28 cellular contexts compared by ENCODE assay signal in the genomic region with DNA sequence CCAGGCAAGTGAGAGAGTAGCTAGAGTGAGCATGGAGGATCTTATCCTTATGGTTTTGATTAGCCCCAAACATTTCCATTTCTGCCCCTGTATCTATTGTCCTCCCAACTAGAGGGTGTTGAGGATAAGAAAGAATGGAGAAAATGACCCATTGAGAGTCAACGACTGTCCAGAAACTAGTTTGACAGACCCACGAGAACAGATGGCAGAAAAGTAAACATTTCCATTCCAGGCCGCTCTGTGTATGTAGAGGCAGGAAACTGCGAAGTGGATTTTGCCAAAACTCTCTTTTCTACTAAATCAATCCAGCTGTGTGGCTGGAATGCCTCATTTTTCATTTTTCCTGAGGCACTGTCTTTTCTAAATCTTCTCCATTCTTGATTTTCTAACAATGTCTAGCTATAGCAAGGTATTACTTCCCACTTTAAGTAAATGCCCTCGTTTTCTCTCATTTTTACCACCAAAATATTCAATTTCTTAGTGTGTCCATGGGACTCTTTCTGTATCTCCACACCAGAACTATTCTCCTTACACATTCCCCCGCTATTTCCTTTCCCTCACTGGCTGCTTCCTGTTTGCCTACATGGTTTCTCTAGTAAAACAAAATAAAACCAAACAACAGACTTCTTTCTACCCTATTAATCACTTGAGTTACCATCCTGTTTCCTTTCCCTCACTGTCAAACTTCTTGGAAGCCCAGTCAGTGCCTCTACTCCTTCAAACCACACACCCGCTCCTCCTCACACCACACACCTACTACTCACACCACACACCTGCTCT. TPM values are rescaled to one million over a fixed set of nuclear protein-coding genes. Genes with fewer than 3 reads are reported as not detected.
DNase-seq lines count a peak whose midpoint lies in the region; ATAC-seq and TF ChIP-seq lines count a peak whose summit lies in the region.
"Had no signal": no experiment of that assay in that cellular context is flagged by ENCODE, and none has a peak within 500 bp of the region (broad histone marks: within the 10 kb centered on the region; RNA-seq: fewer than 3 reads in every experiment).

No MANE protein-coding gene starts in this region.

- H3K27me3 ChIP-seq in A673 (replicated peaks; ENCODE audit: insufficient read depth, low read depth, low read length, poor library complexity) = no peaks in the 10 kb centered on the region
- H3K27me3 ChIP-seq in GM23248 (replicated peaks; ENCODE audit: insufficient read depth) = no peaks in the 10 kb centered on the region
- peaks cover 5% of the 10 kb centered on the region for H3K27me3 ChIP-seq in adipocyte (replicated peaks; ENCODE audit: control insufficient read depth, insufficient read depth, low read length)
- peaks cover 4% of the 10 kb centered on the region for H3K27me3 ChIP-seq in CD4-positive, alpha-beta T cell (ENCODE audit: control insufficient read depth, insufficient read depth, low read length)
- H3K27me3 ChIP-seq: gastroesophageal sphincter had no signal

- H3K9me3 ChIP-seq in A673 (ENCODE audit: low read depth, low read length, poor library complexity, severe bottlenecking) = no peaks in the 10 kb centered on the region
- H3K9me3 ChIP-seq in GM23248 (ENCODE audit: low read depth) = no peaks in the 10 kb centered on the region
- H3K9me3 ChIP-seq in adipocyte (ENCODE audit: control insufficient read depth, low read length) = no peaks in the 10 kb centered on the region
- H3K9me3 ChIP-seq in CD4-positive, alpha-beta T cell (ENCODE audit: control insufficient read depth, low read length) = no peaks in the 10 kb centered on the region
- H3K9me3 ChIP-seq: gastroesophageal sphincter had no signal

- no peaks in the 10 kb centered on the region for H4K20me1 ChIP-seq in GM23248 (ENCODE audit: insufficient read depth)

- H3K4me1 ChIP-seq in A673 (ENCODE audit: insufficient read depth, low read length, poor library complexity, severe bottlenecking) (no peaks in the 10 kb centered on the region), GM23248 (ENCODE audit: insufficient read depth) (peaks cover 22% of the 10 kb centered on the region), adipocyte (ENCODE audit: control insufficient read depth, insufficient read depth, low read length) (peaks cover 3% of the 10 kb centered on the region)
- H3K4me1 ChIP-seq: gastroesophageal sphincter had no signal

- no peaks in the 10 kb centered on the region for H3K4me1 Mint-ChIP-seq in CD4-positive, alpha-beta T cell (ENCODE audit: low read depth)
- H3K4me1 Mint-ChIP-seq: CD4-positive, CD25-positive, alpha-beta regulatory T cell; memory B cell had no signal

- H3K4me3 Mint-ChIP-seq in CD4-positive, alpha-beta T cell = no peak overlapping the region
- H3K4me3 Mint-ChIP-seq: activated CD8-positive, alpha-beta T cell treated with anti-CD3 and anti-CD28 coated beads for 36 hours; activated naive CD4-positive, alpha-beta T cell treated with anti-CD3 and anti-CD28 coated beads for 36 hours; CD4-positive, CD25-positive, alpha-beta regulatory T cell; endodermal cell; memory B cell; natural killer cell treated with Interleukin-12 subunit alpha and Interleukin-12 subunit beta and Interleukin-15 and Interleukin-18, amount 100 ng/mL, for 72 hours; type B pancreatic cell had no signal

- DNase-seq in A673 (ENCODE audit: low spot score) = peak; percentile 60
- peak; percentile 38 for DNase-seq in GM23248
- DNase-seq in adipocyte (ENCODE audit: low read depth) = peak; percentile 60
- peak; percentile 32 for DNase-seq in fibroblast of the conjunctiva (ENCODE audit: low read depth)
- DNase-seq in CD4-positive, alpha-beta T cell = no peak
- DNase-seq in cerebellar nuclear complex (lab: John Stamatoyannopoulos, UW) = no peak
- DNase-seq: 8988T; activated CD4-positive, CD25-positive, alpha-beta regulatory T cell; activated CD8-positive, alpha-beta T cell treated with anti-CD3 and anti-CD28 coated beads for 36 hours; activated naive CD4-positive, alpha-beta T cell treated with anti-CD3 and anti-CD28 coated beads for 36 hours; activated T-cell treated with anti-CD3 and anti-CD28 coated beads, Interleukin-2, amount 50 U/mL, for 1 hour; CD4-positive, CD25-positive, alpha-beta regulatory T cell; DMS153; endodermal cell; NCI-H1436 treated with DMSO at 0.1 percent for 48 hours; NCI-H526 treated with DMSO at 0.1 percent for 48 hours; OCI-M1; SIG-M5; stimulated activated CD4-positive, alpha-beta T cell treated with anti-CD3 and anti-CD28 coated beads, Interleukin-2, amount 100 ng/mL, for 24 hours had no signal

- no peaks in the 10 kb centered on the region for H3K79me2 ChIP-seq in GM23248 (ENCODE audit: insufficient read depth)

- peak overlapping the region; percentile 65 for H2AFZ ChIP-seq in GM23248

- H3K4me3 ChIP-seq in A673 (ENCODE audit: low read depth, low read length, poor library complexity, severe bottlenecking) = no peak overlapping the region
- no peak overlapping the region for H3K4me3 ChIP-seq in GM23248
- H3K4me3 ChIP-seq in adipocyte (ENCODE audit: low read length) = no peak overlapping the region
- H3K4me3 ChIP-seq: gastroesophageal sphincter had no signal

- H3K36me3 ChIP-seq in A673 (ENCODE audit: insufficient read depth, low read length, poor library complexity, severe bottlenecking) (no peaks in the 10 kb centered on the region), GM23248 (ENCODE audit: low read depth) (no peaks in the 10 kb centered on the region), adipocyte (ENCODE audit: control insufficient read depth, insufficient read depth, low read length, severe bottlenecking) (no peaks in the 10 kb centered on the region)
- H3K36me3 ChIP-seq: gastroesophageal sphincter had no signal

- CTCF ChIA-PET in A673 (lab: Charles Lee) = no interaction called here
- CTCF ChIA-PET in CD4-positive, alpha-beta T cell (lab: Charles Lee) = no interaction called here

- H3K27ac ChIP-seq in A673 (ENCODE audit: low read depth, low read length, poor library complexity, severe bottlenecking) = no peak overlapping the region
- H3K27ac ChIP-seq in GM23248 = no peak overlapping the region
- H3K27ac ChIP-seq in CD4-positive, alpha-beta T cell (ENCODE audit: low read depth, low read length) = no peak overlapping the region
- H3K27ac ChIP-seq: gastroesophageal sphincter had no signal

- H3K9me2 ChIP-seq in GM23248 (ENCODE audit: insufficient read depth) = no peaks in the 10 kb centered on the region

- H3K36me3 Mint-ChIP-seq in CD4-positive, alpha-beta T cell (ENCODE audit: low read depth) = no peaks in the 10 kb centered on the region
- H3K36me3 Mint-ChIP-seq: CD4-positive, CD25-positive, alpha-beta regulatory T cell; memory B cell; natural killer cell treated with Interleukin-12 subunit alpha and Interleukin-12 subunit beta and Interleukin-15 and Interleukin-18, amount 100 ng/mL, for 72 hours; type B pancreatic cell had no signal

- BruUV-seq in A673 (replicated peaks; lab: Mats Ljungman, UMichigan) = no TSS peak

- intact Hi-C loops in A673 (cut with micrococcal nuclease; ENCODE audit: unreplicated experiment) = no loop called here
- intact Hi-C loops in CD4-positive, alpha-beta T cell (cut with DNase I, micrococcal nuclease) = no loop called here

- ATAC-seq in CD4-positive, alpha-beta T cell (ENCODE audit: poor library complexity) = no peak
- ATAC-seq in HG03175 (IDR thresholded peaks at IDR 0.05; ENCODE audit: unreplicated experiment) = no peak
- ATAC-seq in GM19328 (IDR thresholded peaks at IDR 0.05; ENCODE audit: unreplicated experiment) = no peak
- ATAC-seq: activated CD8-positive, alpha-beta T cell treated with anti-CD3 and anti-CD28 coated beads for 36 hours; gastroesophageal sphincter had no signal

- peaks cover 16% of the 10 kb centered on the region; the same call in 1 of the 2 replicates for H3F3A ChIP-seq in GM23248 (ENCODE audit: insufficient read depth)

- H3K9me3 Mint-ChIP-seq in CD4-positive, alpha-beta T cell = no peaks in the 10 kb centered on the region
- H3K9me3 Mint-ChIP-seq: activated CD8-positive, alpha-beta T cell treated with anti-CD3 and anti-CD28 coated beads for 36 hours; activated naive CD4-positive, alpha-beta T cell treated with anti-CD3 and anti-CD28 coated beads for 36 hours; endodermal cell; memory B cell; natural killer cell treated with Interleukin-12 subunit alpha and Interleukin-12 subunit beta and Interleukin-15 and Interleukin-18, amount 100 ng/mL, for 72 hours; type B pancreatic cell had no signal

- no peak for TF ChIP-seq CTCF in A673 (conservative IDR thresholded peaks at IDR 0.05; ENCODE audit: low read depth, low read length)
- no peak for TF ChIP-seq CTCF in CD4-positive, alpha-beta T cell (IDR thresholded peaks at IDR 0.05)

- 30% methylated on average over 7 of the region's 7 CpGs for WGBS in GM23248 (ENCODE audit: low coverage in 1 of 2, low lambda C conversion rate in 2 of 2, missing lambda C conversion rate in 2 of 2), 2 experiments

- in situ Hi-C loops in GM23248 (cut with MboI) = loop anchor here (10.0 kb wide), 1 partner anchor 205 kb away; no protein-coding TSS in a partner anchor

- H3K4me2 ChIP-seq in GM23248 (ENCODE audit: unreplicated experiment) = no peak overlapping the region

- H3K27ac Mint-ChIP-seq in CD4-positive, alpha-beta T cell = no peak overlapping the region
- H3K27ac Mint-ChIP-seq: activated CD8-positive, alpha-beta T cell treated with anti-CD3 and anti-CD28 coated beads for 36 hours; activated naive CD4-positive, alpha-beta T cell treated with anti-CD3 and anti-CD28 coated beads for 36 hours; CD4-positive, CD25-positive, alpha-beta regulatory T cell; endodermal cell; memory B cell; natural killer cell treated with Interleukin-12 subunit alpha and Interleukin-12 subunit beta and Interleukin-15 and Interleukin-18, amount 100 ng/mL, for 72 hours; progenitor cell of endocrine pancreas; type B pancreatic cell had no signal

- H3K9ac ChIP-seq in GM23248 (no peak overlapping the region), adipocyte (ENCODE audit: low read length) (no peak overlapping the region)

- no peaks in the 10 kb centered on the region for H3K27me3 Mint-ChIP-seq in CD4-positive, alpha-beta T cell

- POLR2A ChIA-PET in A673 (lab: Charles Lee; ENCODE audit: low non-redundant PET) = no interaction called here
- POLR2A ChIA-PET in CD4-positive, alpha-beta T cell (lab: Charles Lee) = no interaction called here

RNA-seq across cellular contexts. Expression of a gene that starts 5.5 kb away (rescaled TPM):
- total RNA-seq in A673 (2021) = 0.21 and 0.33 TPM in 2 replicates
- total RNA-seq in GM23248 (2014; rRNA removed; shearing (Covaris generic)) = not detected in 2 replicates
- polyA plus RNA-seq in GM23248 (2016; fragmentation: Nextera tagmentation; extraction: Ambion mirVana) = not detected in 2 replicates
- not detected for total RNA-seq in CD4-positive, alpha-beta T cell
- total RNA-seq: activated CD8-positive, alpha-beta T cell treated with anti-CD3 and anti-CD28 coated beads for 36 hours; activated naive CD4-positive, alpha-beta T cell treated with anti-CD3 and anti-CD28 coated beads for 36 hours; CD4-positive, CD25-positive, alpha-beta regulatory T cell; endodermal cell; MCF 10A; natural killer cell treated with Interleukin-12 subunit alpha and Interleukin-12 subunit beta and Interleukin-15 and Interleukin-18, amount 100 ng/mL, for 72 hours; progenitor cell of endocrine pancreas had no signal
- polyA plus RNA-seq: CD4-positive, CD25-positive, alpha-beta regulatory T cell had no signal

RNA-seq across cellular contexts. Expression of a gene that starts 24.7 kb away (rescaled TPM):
- not detected in 2 replicates for total RNA-seq in A673 (2021)
- not detected in 2 replicates for total RNA-seq in GM23248 (2014; rRNA removed; shearing (Covaris generic))
- polyA plus RNA-seq in GM23248 (2016; fragmentation: Nextera tagmentation; extraction: Ambion mirVana) = 0.09 TPM in 1 of 2 replicates, not detected in the other
- total RNA-seq in CD4-positive, alpha-beta T cell = not detected
- total RNA-seq: activated CD8-positive, alpha-beta T cell treated with anti-CD3 and anti-CD28 coated beads for 36 hours; activated naive CD4-positive, alpha-beta T cell treated with anti-CD3 and anti-CD28 coated beads for 36 hours; CD4-positive, CD25-positive, alpha-beta regulatory T cell; cerebellum; endodermal cell; gastroesophageal sphincter; MCF 10A; natural killer cell treated with Interleukin-12 subunit alpha and Interleukin-12 subunit beta and Interleukin-15 and Interleukin-18, amount 100 ng/mL, for 72 hours; progenitor cell of endocrine pancreas had no signal
- polyA plus RNA-seq: CD4-positive, CD25-positive, alpha-beta regulatory T cell had no signal

RNA-seq across cellular contexts. Expression of a gene that starts 50.2 kb away (rescaled TPM):
- total RNA-seq in A673 (2021) = 4.0 TPM in 2 replicates
- 0.97 and 2.3 TPM in 2 replicates for total RNA-seq in GM23248 (2014; rRNA removed; shearing (Covaris generic))
- 1.0 and 1.1 TPM in 2 replicates for polyA plus RNA-seq in GM23248 (2016; fragmentation: Nextera tagmentation; extraction: Ambion mirVana)
- total RNA-seq in CD4-positive, alpha-beta T cell = not detected
- total RNA-seq: activated CD8-positive, alpha-beta T cell treated with anti-CD3 and anti-CD28 coated beads for 36 hours; activated naive CD4-positive, alpha-beta T cell treated with anti-CD3 and anti-CD28 coated beads for 36 hours; CD4-positive, CD25-positive, alpha-beta regulatory T cell; cerebellum; endodermal cell; natural killer cell treated with Interleukin-12 subunit alpha and Interleukin-12 subunit beta and Interleukin-15 and Interleukin-18, amount 100 ng/mL, for 72 hours; progenitor cell of endocrine pancreas had no signal
- polyA plus RNA-seq: CD4-positive, CD25-positive, alpha-beta regulatory T cell had no signal

Comparison
In these comparisons a context has a peak if more than half of its experiments do, and no peak if none do; other contexts are left out.
1. DNase-seq: peak in A673 (single experiment), GM23248 (single experiment), adipocyte (single experiment) and fibroblast of the conjunctiva (single experiment); none in CD4-positive, alpha-beta T cell (0 of 10) and cerebellar nuclear complex (0 of 2).